ENCODE assay signal across 28 cellular contexts in the genomic region with DNA sequence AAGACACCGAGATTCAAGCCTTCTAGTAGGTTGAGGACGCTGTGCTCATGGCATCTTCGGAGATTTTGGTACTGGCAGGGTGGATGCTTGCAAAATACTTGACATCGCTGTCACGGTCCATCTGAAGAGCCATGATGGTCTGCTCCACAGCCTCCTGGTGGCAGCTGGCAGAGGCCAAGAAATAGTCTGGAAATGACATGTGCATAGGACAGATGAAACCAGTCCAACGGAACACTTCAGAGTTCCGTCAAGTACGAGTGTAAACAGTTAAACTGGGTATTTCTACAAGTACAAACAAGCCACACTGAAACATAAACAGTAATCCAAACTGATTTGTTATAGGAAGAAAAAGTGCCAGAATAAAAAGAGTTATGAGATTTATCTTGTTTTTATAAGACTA.
DNase-seq lines count a peak whose midpoint lies in the region; ATAC-seq and TF ChIP-seq lines count a peak whose summit lies in the region.
"Had no signal": no experiment of that assay in that cellular context is flagged by ENCODE, and none has a peak within 500 bp of the region (broad histone marks: within the 10 kb centered on the region; RNA-seq: fewer than 3 reads in every experiment).

No MANE protein-coding gene starts in this region.

- H3K27ac ChIP-seq in VCaP (peak overlapping the region; percentile 54), upper lobe of right lung (no peak overlapping the region), stomach (no peak overlapping the region), heart left ventricle (no peak overlapping the region)
- H3K27ac ChIP-seq: A549, dorsolateral prefrontal cortex, esophagus squamous epithelium, foreskin keratinocyte, psoas muscle, SJCRH30, thyroid gland, vagina had no signal

- TF ChIP-seq EP300 in stomach (IDR thresholded peaks at IDR 0.05), result no peak

- intact Hi-C loops in upper lobe of right lung (cut with DNase I) (no loop called here), stomach (cut with DNase I; ENCODE audit: low total_unique reads) (no loop called here), heart left ventricle (cut with DNase I) (no loop called here)

- DNase-seq in NCI-H748 (lab: John Stamatoyannopoulos, UW; ENCODE audit: unreplicated experiment) (peak; percentile 14), NCI-H748 treated with DMSO at 0.1 percent for 48 hours (lab: John Stamatoyannopoulos, UW) (no peak), NCI-H2196 (lab: John Stamatoyannopoulos, UW; ENCODE audit: unreplicated experiment) (peak; percentile 83), upper lobe of right lung (no peak), stomach (no peak), heart left ventricle (no peak)
- DNase-seq: activated CD4-positive, alpha-beta T cell treated with anti-CD3 and anti-CD28 coated beads for 48 hours; amniotic stem cell; CD4-positive, alpha-beta memory T cell; dorsolateral prefrontal cortex; esophagus squamous epithelium; foreskin keratinocyte; head of caudate nucleus; IMR-90; kidney; naive thymus-derived CD8-positive, alpha-beta T cell; NCI-H2081 treated with DMSO at 0.1 percent for 48 hours; psoas muscle; sigmoid colon; SJCRH30; stimulated activated CD4-positive, alpha-beta T cell treated with anti-CD3 and anti-CD28 coated beads, Interleukin-12 subunit alpha, Interleukin-12 subunit beta, amount 100 ng/mL, for 4 hours; stimulated activated CD4-positive, alpha-beta T cell treated with anti-CD3 and anti-CD28 coated beads, Interleukin-2, amount 100 ng/mL, for 48 hours; thyroid gland had no signal

- no peak for TF ChIP-seq POLR2A in stomach (IDR thresholded peaks at IDR 0.05)
- no peak for TF ChIP-seq POLR2A in heart left ventricle (IDR thresholded peaks at IDR 0.05)

- WGBS in stomach, 5 donors, result 76 to 83% (median 78%) methylated on average over 8 of the region's 8 CpGs
- WGBS in heart left ventricle, 4 donors, result 93 to 94% (median 94%) methylated on average over 8 of the region's 8 CpGs

- H3K9me3 ChIP-seq in upper lobe of right lung (no peaks in the 10 kb centered on the region), stomach (no peaks in the 10 kb centered on the region), heart left ventricle (peaks cover 0 to 4% (median 0%) of the 10 kb centered on the region in 12 donors)
- H3K9me3 ChIP-seq: esophagus squamous epithelium, psoas muscle, SJCRH30, thyroid gland, vagina had no signal

- ATAC-seq in upper lobe of right lung, result peak; percentile 70
- ATAC-seq in GM19455 (IDR thresholded peaks at IDR 0.05; ENCODE audit: unreplicated experiment), result no peak
- no peak for ATAC-seq in heart left ventricle
- ATAC-seq: A549; foreskin keratinocyte; HCT116; naive thymus-derived CD8-positive, alpha-beta T cell; psoas muscle had no signal

- H3K4me3 ChIP-seq in upper lobe of right lung, result no peak overlapping the region
- no peak overlapping the region for H3K4me3 ChIP-seq in stomach
- H3K4me3 ChIP-seq in heart left ventricle, result no peak overlapping the region
- H3K4me3 ChIP-seq: A549, dorsolateral prefrontal cortex, esophagus squamous epithelium, psoas muscle, sigmoid colon, SJCRH30, thyroid gland, vagina had no signal

- H3K27me3 ChIP-seq in upper lobe of right lung (no peaks in the 10 kb centered on the region), stomach (no peaks in the 10 kb centered on the region), heart left ventricle (no peaks in the 10 kb centered on the region)
- H3K27me3 ChIP-seq: dorsolateral prefrontal cortex, esophagus squamous epithelium, foreskin keratinocyte, sigmoid colon, SJCRH30, thyroid gland, vagina had no signal

- peaks cover 72% of the 10 kb centered on the region for H3K36me3 ChIP-seq in upper lobe of right lung
- H3K36me3 ChIP-seq in stomach, result peaks cover 42 to 86% (median 83%) of the 10 kb centered on the region in 4 donors
- peaks cover 0 to 83% (median 76%) of the 10 kb centered on the region in 9 donors for H3K36me3 ChIP-seq in heart left ventricle

- no peak for TF ChIP-seq CTCF in VCaP (conservative IDR thresholded peaks at IDR 0.05)
- no peak for TF ChIP-seq CTCF in upper lobe of right lung (IDR thresholded peaks at IDR 0.05)
- no peak for TF ChIP-seq CTCF in stomach (IDR thresholded peaks at IDR 0.05)
- no peak for TF ChIP-seq CTCF in heart left ventricle (IDR thresholded peaks at IDR 0.05)

- H3K4me1 ChIP-seq in upper lobe of right lung (no peaks in the 10 kb centered on the region), stomach (peaks cover 6 to 17% (median 15%) of the 10 kb centered on the region in 4 donors), heart left ventricle (no peaks in the 10 kb centered on the region)
- H3K4me1 ChIP-seq: A549, foreskin keratinocyte, psoas muscle, SJCRH30, thyroid gland, vagina had no signal

Comparison
In these comparisons a context has a peak if more than half of its experiments do, and no peak if none do; other contexts are left out.
1. DNase-seq: peak in NCI-H748 (single experiment) and NCI-H2196 (single experiment); none in NCI-H748 treated with DMSO at 0.1 percent for 48 hours (single experiment), upper lobe of right lung (single experiment), stomach (single experiment) and heart left ventricle (0 of 5).